In genomic region chr19:47263169-47263560, GRCh38 we compare ENCODE assay signal across 23 cellular contexts. TPM values are rescaled to one million over a fixed set of nuclear protein-coding genes. Genes with fewer than 3 reads are reported as not detected.
"Had no signal": no experiment of that assay in that cellular context is flagged by ENCODE, and none has a peak within 500 bp of the region (broad histone marks: within the 10 kb centered on the region; RNA-seq: fewer than 3 reads in every experiment).

No MANE protein-coding gene starts in this region.

- H3K27ac ChIP-seq: brain microvascular endothelial cell, heart right ventricle, prostate gland, upper lobe of left lung had no signal

- DNase-seq: activated B cell treated with CpG ODN at 0.5 μM for 24 hours; activated CD4-positive, alpha-beta memory T cell treated with anti-CD3 and anti-CD28 coated beads, Interleukin-2, amount 10 ng/mL, durations not matched to agents 7 days and 5 days; activated CD4-positive, alpha-beta T cell treated with anti-CD3 and anti-CD28 coated beads for 48 hours; activated gamma-delta T cell; activated naive CD4-positive, alpha-beta T cell treated with anti-CD3 and anti-CD28 coated beads, Interleukin-2, amount 50 U/mL, for 16 hours; anterior cingulate cortex; brain microvascular endothelial cell; caudate nucleus; effector CD4-positive, alpha-beta T cell; erythroblast; foreskin fibroblast; heart right ventricle; islet precursor cell; left colon; mesendoderm; mucosa of descending colon; spleen; stimulated activated CD4-positive, alpha-beta T cell treated with anti-CD3 and anti-CD28 coated beads, Interleukin-4, amount 100 ng/mL, for 1 hour; stimulated activated naive CD8-positive, alpha-beta T cell treated with anti-CD3 and anti-CD28 coated beads, Interleukin-15, Interleukin-2, amounts not matched to agents 100 U/mL and 50 U/mL, for 24 hours; T1000; upper lobe of left lung had no signal

- H3K27me3 ChIP-seq: brain microvascular endothelial cell, heart right ventricle, spleen, upper lobe of left lung had no signal

- H3K4me3 ChIP-seq: heart right ventricle, mucosa of descending colon, prostate gland, spleen, upper lobe of left lung had no signal

- H3K9me3 ChIP-seq: heart right ventricle, mucosa of descending colon, prostate gland, spleen, upper lobe of left lung had no signal

- H3K4me1 ChIP-seq: prostate gland had no signal

- ATAC-seq: heart right ventricle; left colon; stimulated activated naive CD8-positive, alpha-beta T cell treated with anti-CD3 and anti-CD28 coated beads, Interleukin-15, Interleukin-2, amounts not matched to agents 100 U/mL and 50 U/mL, for 24 hours had no signal

RNA-seq across cellular contexts. Expression of gene C5AR1, which starts 46.5 kb away (rescaled TPM):
- total RNA-seq: activated CD4-positive, alpha-beta memory T cell treated with anti-CD3 and anti-CD28 coated beads, Interleukin-2, amount 10 ng/mL, durations not matched to agents 7 days and 5 days had no signal
- polyA plus RNA-seq: neural cell had no signal
